In genomic region chr7:130721486-130722277, GRCh38 we compare ENCODE assay signal across 1 cellular context.
TF ChIP-seq lines count a peak whose summit lies in the region.

No MANE protein-coding gene starts in this region.

TF ChIP-seq in SK-N-SH, 30 proteins besides CTCF, POLR2A, EP300 and RAD21 (continued from another document):
- no peak for TF ChIP-seq ZBTB33 (IDR thresholded peaks at IDR 0.05; ENCODE audit: borderline replicate concordance, low read depth)
- no peak for TF ChIP-seq MAX (IDR thresholded peaks at IDR 0.05; ENCODE audit: low read depth)
- peak; percentile 24 for TF ChIP-seq CHD2 (IDR thresholded peaks at IDR 0.05; ENCODE audit: low read length, partially characterized antibody)
- TF ChIP-seq FOXM1 (IDR thresholded peaks at IDR 0.05; ENCODE audit: low read depth) = no peak
- TF ChIP-seq USF1 (IDR thresholded peaks at IDR 0.05; ENCODE audit: borderline replicate concordance, low read depth) = no peak
- TF ChIP-seq RFX5 (IDR thresholded peaks at IDR 0.05; ENCODE audit: low read length) = peak; percentile 79
